Comparison of ENCODE assay signal across 24 cellular contexts in the genomic region with DNA sequence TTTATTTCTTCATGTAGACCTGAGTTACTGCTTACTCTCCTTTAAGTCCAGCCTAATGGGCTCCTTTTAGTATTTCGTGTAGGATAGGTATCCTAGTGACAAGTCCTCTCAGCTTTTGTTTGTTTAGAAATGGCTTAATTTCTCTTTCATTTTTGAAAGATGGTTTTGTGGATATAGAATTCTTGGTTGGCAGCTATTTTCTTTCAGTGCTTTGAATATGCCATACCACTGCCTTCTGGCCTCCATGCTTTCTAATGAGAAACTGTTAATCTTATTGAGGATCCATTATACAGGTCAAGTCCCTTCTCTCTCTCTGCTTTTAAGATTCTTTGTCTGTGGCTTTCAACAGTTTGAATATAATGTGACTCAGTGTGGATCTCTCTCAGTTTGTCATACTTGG.
"Had no signal": no experiment of that assay in that cellular context is flagged by ENCODE, and none has a peak within 500 bp of the region (broad histone marks: within the 10 kb centered on the region; RNA-seq: fewer than 3 reads in every experiment).

No MANE protein-coding gene starts in this region.

- H3K4me3 ChIP-seq: esophagus squamous epithelium, gastrocnemius medialis, heart right ventricle, left lung, lower lobe of right lung, mucosa of descending colon had no signal

- ATAC-seq: effector memory CD8-positive, alpha-beta T cell; esophagus mucosa; gastrocnemius medialis; heart right ventricle; left cardiac atrium; left lung; left ventricle myocardium superior; lower lobe of right lung; mucosa of descending colon; naive thymus-derived CD8-positive, alpha-beta T cell had no signal

- H3K27ac ChIP-seq: epithelial cell of prostate, esophagus squamous epithelium, gastrocnemius medialis, heart right ventricle, left lung, lower lobe of right lung had no signal

- H3K27me3 ChIP-seq: esophagus squamous epithelium, gastrocnemius medialis, heart right ventricle, left lung had no signal

- FAIRE-seq: endometrium, keratinocyte had no signal

- DNase-seq: effector CD8-positive, alpha-beta T cell; effector memory CD8-positive, alpha-beta T cell; endodermal cell; erythroblast; esophagus squamous epithelium; foreskin fibroblast; foreskin melanocyte; gastrocnemius medialis; glutamatergic neuron; head of caudate nucleus; heart right ventricle; hippocampal formation; left cardiac atrium; left lung; left ventricle myocardium superior; lower lobe of right lung; mesenchymal stem cell; mucosa of descending colon; naive B cell; naive thymus-derived CD8-positive, alpha-beta T cell had no signal

- H3K4me1 ChIP-seq: esophagus squamous epithelium, heart right ventricle, left lung, lower lobe of right lung had no signal

- H3K36me3 ChIP-seq: esophagus squamous epithelium, gastrocnemius medialis, heart right ventricle, left lung, lower lobe of right lung had no signal
